Comparison of ENCODE assay signal across 1 cellular context in genomic region chr20:53872561-53873248, GRCh38.
TF ChIP-seq lines count a peak whose summit lies in the region.

No MANE protein-coding gene starts in this region.

TF ChIP-seq in GM12878, 131 proteins besides CTCF, POLR2A, EP300 and RAD21 (continued from another document):
- peak; percentile 90 for TF ChIP-seq MLLT1 (IDR thresholded peaks at IDR 0.05)
- TF ChIP-seq MTA2 (IDR thresholded peaks at IDR 0.05; ENCODE audit: low read depth) = peak; percentile 87
- no peak for TF ChIP-seq HDAC2 (IDR thresholded peaks at IDR 0.05)
- peak; percentile 64 for TF ChIP-seq SMARCA5 (IDR thresholded peaks at IDR 0.05)
- TF ChIP-seq BHLHE40 (IDR thresholded peaks at IDR 0.05; ENCODE audit: borderline replicate concordance in 1 of 2, low read depth in 2 of 2, low read length in 1 of 2) = peak; percentile 44 to 69
- TF ChIP-seq NBN (IDR thresholded peaks at IDR 0.05) = peak; percentile 95; the same call in 1 of the 2 replicates
- peak; percentile 67 for TF ChIP-seq NFIC (IDR thresholded peaks at IDR 0.05; ENCODE audit: low read depth, low read length)
- TF ChIP-seq STAT3 (IDR thresholded peaks at IDR 0.05; ENCODE audit: low read depth, low read length) = 0 out of 2 replicates have a peak, but pooled peaks have one; percentile 45
- TF ChIP-seq MYB (IDR thresholded peaks at IDR 0.05; ENCODE audit: borderline replicate concordance, low read depth, low read length) = 0 out of 2 replicates have a peak, but pooled peaks have one; percentile 67
- TF ChIP-seq, protein P1, sequence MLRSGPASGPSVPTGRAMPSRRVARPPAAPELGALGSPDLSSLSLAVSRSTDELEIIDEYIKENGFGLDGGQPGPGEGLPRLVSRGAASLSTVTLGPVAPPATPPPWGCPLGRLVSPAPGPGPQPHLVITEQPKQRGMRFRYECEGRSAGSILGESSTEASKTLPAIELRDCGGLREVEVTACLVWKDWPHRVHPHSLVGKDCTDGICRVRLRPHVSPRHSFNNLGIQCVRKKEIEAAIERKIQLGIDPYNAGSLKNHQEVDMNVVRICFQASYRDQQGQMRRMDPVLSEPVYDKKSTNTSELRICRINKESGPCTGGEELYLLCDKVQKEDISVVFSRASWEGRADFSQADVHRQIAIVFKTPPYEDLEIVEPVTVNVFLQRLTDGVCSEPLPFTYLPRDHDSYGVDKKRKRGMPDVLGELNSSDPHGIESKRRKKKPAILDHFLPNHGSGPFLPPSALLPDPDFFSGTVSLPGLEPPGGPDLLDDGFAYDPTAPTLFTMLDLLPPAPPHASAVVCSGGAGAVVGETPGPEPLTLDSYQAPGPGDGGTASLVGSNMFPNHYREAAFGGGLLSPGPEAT (IDR thresholded peaks at IDR 0.05; ENCODE audit: low read depth) = peak; percentile 82
- TF ChIP-seq GATAD2B (conservative IDR thresholded peaks at IDR 0.05; ENCODE audit: low read depth) = peak; percentile 38; the same call in 1 of the 2 replicates
- 0 out of 4 replicates have a peak, but pooled peaks of 1 of the 2 experiments have one; percentile 29 for TF ChIP-seq CEBPB (IDR thresholded peaks at IDR 0.05; ENCODE audit: borderline replicate concordance in 1 of 2, low read depth in 2 of 2, low read length in 2 of 2)
- peak; percentile 93 to 95 for TF ChIP-seq IKZF2 (IDR thresholded peaks at IDR 0.05)
- no peak for TF ChIP-seq ZNF274 (IDR thresholded peaks at IDR 0.05; ENCODE audit: insufficient read depth, insufficient read length)
- TF ChIP-seq TAF1 (IDR thresholded peaks at IDR 0.05; ENCODE audit: borderline replicate concordance, low read depth, low read length) = no peak
- peak; percentile 39; the same call in 1 of the 2 replicates for TF ChIP-seq NR2F1 (conservative IDR thresholded peaks at IDR 0.05)
- TF ChIP-seq, protein P2, sequence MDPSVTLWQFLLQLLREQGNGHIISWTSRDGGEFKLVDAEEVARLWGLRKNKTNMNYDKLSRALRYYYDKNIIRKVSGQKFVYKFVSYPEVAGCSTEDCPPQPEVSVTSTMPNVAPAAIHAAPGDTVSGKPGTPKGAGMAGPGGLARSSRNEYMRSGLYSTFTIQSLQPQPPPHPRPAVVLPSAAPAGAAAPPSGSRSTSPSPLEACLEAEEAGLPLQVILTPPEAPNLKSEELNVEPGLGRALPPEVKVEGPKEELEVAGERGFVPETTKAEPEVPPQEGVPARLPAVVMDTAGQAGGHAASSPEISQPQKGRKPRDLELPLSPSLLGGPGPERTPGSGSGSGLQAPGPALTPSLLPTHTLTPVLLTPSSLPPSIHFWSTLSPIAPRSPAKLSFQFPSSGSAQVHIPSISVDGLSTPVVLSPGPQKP (IDR thresholded peaks at IDR 0.05; ENCODE audit: low read depth, low read length) = no peak
- TF ChIP-seq CHD1 (IDR thresholded peaks at IDR 0.05; ENCODE audit: low read depth, low read length) = no peak
- TF ChIP-seq GABPA (IDR thresholded peaks at IDR 0.05; ENCODE audit: low read depth) = no peak
- peak; percentile 90 for TF ChIP-seq IKZF1 (conservative IDR thresholded peaks at IDR 0.05)
- TF ChIP-seq TBL1XR1 (IDR thresholded peaks at IDR 0.05; ENCODE audit: low read depth, low read length) = 0 out of 2 replicates have a peak, but pooled peaks have one; percentile 42
- TF ChIP-seq SREBF1 (IDR thresholded peaks at IDR 0.05; ENCODE audit: low read length) = no peak
- TF ChIP-seq, protein P3, sequence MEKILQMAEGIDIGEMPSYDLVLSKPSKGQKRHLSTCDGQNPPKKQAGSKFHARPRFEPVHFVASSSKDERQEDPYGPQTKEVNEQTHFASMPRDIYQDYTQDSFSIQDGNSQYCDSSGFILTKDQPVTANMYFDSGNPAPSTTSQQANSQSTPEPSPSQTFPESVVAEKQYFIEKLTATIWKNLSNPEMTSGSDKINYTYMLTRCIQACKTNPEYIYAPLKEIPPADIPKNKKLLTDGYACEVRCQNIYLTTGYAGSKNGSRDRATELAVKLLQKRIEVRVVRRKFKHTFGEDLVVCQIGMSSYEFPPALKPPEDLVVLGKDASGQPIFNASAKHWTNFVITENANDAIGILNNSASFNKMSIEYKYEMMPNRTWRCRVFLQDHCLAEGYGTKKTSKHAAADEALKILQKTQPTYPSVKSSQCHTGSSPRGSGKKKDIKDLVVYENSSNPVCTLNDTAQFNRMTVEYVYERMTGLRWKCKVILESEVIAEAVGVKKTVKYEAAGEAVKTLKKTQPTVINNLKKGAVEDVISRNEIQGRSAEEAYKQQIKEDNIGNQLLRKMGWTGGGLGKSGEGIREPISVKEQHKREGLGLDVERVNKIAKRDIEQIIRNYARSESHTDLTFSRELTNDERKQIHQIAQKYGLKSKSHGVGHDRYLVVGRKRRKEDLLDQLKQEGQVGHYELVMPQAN (conservative IDR thresholded peaks at IDR 0.05) = no peak; the same call in 1 of the 2 replicates
- TF ChIP-seq HDGF (IDR thresholded peaks at IDR 0.05) = 0 out of 2 replicates have a peak, but pooled peaks have one; percentile 45
- TF ChIP-seq SMAD1 (IDR thresholded peaks at IDR 0.05; ENCODE audit: low read depth, partially characterized antibody) = peak; percentile 22
- peak; percentile 28; the same call in 1 of the 2 replicates for TF ChIP-seq CHD2 (IDR thresholded peaks at IDR 0.05; ENCODE audit: borderline replicate concordance, low read depth, low read length)
- TF ChIP-seq REST (IDR thresholded peaks at IDR 0.05; ENCODE audit: low read depth, low read length) = no peak
- peak; percentile 72 for TF ChIP-seq DPF2 (IDR thresholded peaks at IDR 0.05)
